Comparison of ENCODE assay signal across 13 cellular contexts in the genomic region with DNA sequence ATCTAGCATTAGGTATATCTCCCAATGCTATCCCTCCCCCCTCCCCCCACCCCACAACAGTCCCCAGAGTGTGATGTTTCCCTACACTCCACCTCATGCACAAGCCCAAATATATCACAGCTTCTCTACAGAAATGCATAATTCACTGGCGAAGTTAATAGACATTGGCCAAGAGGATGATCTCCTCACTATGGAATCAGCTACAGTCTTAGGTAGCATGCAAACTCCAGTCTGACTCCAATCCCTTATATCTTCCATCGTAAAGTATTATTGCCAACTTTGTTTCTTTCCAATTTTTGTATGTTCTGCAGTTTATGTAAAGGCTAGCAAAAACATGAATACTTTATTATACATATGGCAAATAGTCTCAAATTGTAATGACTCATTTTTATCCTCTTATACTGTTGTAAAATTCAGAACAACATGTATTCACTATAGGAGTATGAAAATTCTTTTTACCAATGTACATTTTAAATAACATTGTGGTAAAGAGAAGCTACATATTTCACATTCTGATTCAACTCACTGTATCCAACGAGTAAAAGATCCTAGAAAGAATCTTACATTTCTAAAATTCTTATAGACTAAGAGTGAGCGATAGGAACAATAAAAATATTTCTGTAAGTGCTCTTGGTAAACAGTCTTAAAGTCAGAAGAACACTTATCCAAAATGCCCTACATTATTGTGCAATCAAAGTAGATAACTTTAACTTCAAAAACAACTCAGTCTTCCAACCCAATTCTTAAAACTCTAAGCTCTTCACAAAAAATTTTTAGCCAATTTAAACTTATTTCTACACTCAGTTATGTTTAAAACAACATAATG. TPM values are rescaled to one million over a fixed set of nuclear protein-coding genes. Genes with fewer than 3 reads are reported as not detected.
DNase-seq lines count a peak whose midpoint lies in the region; ATAC-seq and TF ChIP-seq lines count a peak whose summit lies in the region.
"Had no signal": no experiment of that assay in that cellular context is flagged by ENCODE, and none has a peak within 500 bp of the region (broad histone marks: within the 10 kb centered on the region; RNA-seq: fewer than 3 reads in every experiment).

No MANE protein-coding gene starts in this region.

- DNase-seq in SK-N-MC (ENCODE audit: low read depth, low spot score) (peak; percentile 8), fibroblast of mammary gland (ENCODE audit: low read depth) (peak; percentile 38), thyroid gland (no peak), body of pancreas (no peak), NCI-H226 (no peak)
- no peak for DNase-seq in stimulated activated CD4-positive, alpha-beta T cell treated with anti-CD3 and anti-CD28 coated beads, Interleukin-4, amount 100 ng/mL, for 24 hours
- DNase-seq: activated CD4-positive, alpha-beta T cell treated with anti-CD3 and anti-CD28 coated beads for 4 hours; KBM-7; NCI-H2081; T-cell had no signal

- intact Hi-C loops in thyroid gland (cut with DNase I) = no loop called here
- intact Hi-C loops in body of pancreas (cut with DNase I) = no loop called here

- no peak for ATAC-seq in body of pancreas
- no peak for ATAC-seq in GM21528 (IDR thresholded peaks at IDR 0.05; ENCODE audit: low FRiP score, unreplicated experiment)
- ATAC-seq: T-cell had no signal

- no peak for TF ChIP-seq CTCF in fibroblast of mammary gland (conservative IDR thresholded peaks at IDR 0.05; ENCODE audit: control insufficient read depth, insufficient read depth, low read depth, low read length)
- TF ChIP-seq CTCF in thyroid gland (IDR thresholded peaks at IDR 0.05) = no peak
- TF ChIP-seq CTCF in body of pancreas (IDR thresholded peaks at IDR 0.05) = no peak

- H3K36me3 ChIP-seq in SK-N-MC (ENCODE audit: insufficient read depth, low read length) = no peaks in the 10 kb centered on the region
- no peaks in the 10 kb centered on the region for H3K36me3 ChIP-seq in mucosa of rectum (ENCODE audit: control insufficient read depth in 2 of 2, insufficient read depth in 2 of 2, low read length in 2 of 2)
- no peaks in the 10 kb centered on the region for H3K36me3 ChIP-seq in thyroid gland
- no peaks in the 10 kb centered on the region for H3K36me3 ChIP-seq in body of pancreas (replicated peaks in 1 of 2; ENCODE audit: insufficient read depth in 1 of 2, low read depth in 2 of 2)

- H3K9ac ChIP-seq in SK-N-MC (ENCODE audit: insufficient read length) (no peak overlapping the region), mucosa of rectum (ENCODE audit: low read depth in 1 of 2, low read length in 2 of 2) (no peak overlapping the region)

- H3K27me3 ChIP-seq in mucosa of rectum (ENCODE audit: control insufficient read depth in 2 of 2, insufficient read depth in 2 of 2, low read length in 2 of 2) (no peaks in the 10 kb centered on the region), thyroid gland (no peaks in the 10 kb centered on the region), body of pancreas (no peaks in the 10 kb centered on the region)

- WGBS in thyroid gland, 2 donors = 54 to 56% methylated on average over 4 of the region's 4 CpGs
- WGBS in body of pancreas, 2 donors = 77 to 79% methylated on average over 4 of the region's 4 CpGs

- H3K4me3 ChIP-seq in SK-N-MC (no peak overlapping the region), fibroblast of mammary gland (ENCODE audit: control insufficient read depth, low read depth, low read length) (peak overlapping the region; percentile 43), mucosa of rectum (ENCODE audit: low read length in 2 of 2) (peak overlapping the region; percentile 1 to 4), thyroid gland (replicated peaks in 1 of 3) (peak overlapping the region in 1 of 3 donors; percentile 9), body of pancreas (no peak overlapping the region)

- TF ChIP-seq POLR2A in thyroid gland (IDR thresholded peaks at IDR 0.05) (no peak), body of pancreas (IDR thresholded peaks at IDR 0.05) (no peak)

- no peaks in the 10 kb centered on the region for H3K4me1 ChIP-seq in mucosa of rectum (ENCODE audit: control insufficient read depth in 2 of 2, insufficient read depth in 2 of 2, low read length in 2 of 2)
- peaks cover 0 to 4% of the 10 kb centered on the region in 2 donors for H3K4me1 ChIP-seq in thyroid gland
- peaks cover 6% of the 10 kb centered on the region for H3K4me1 ChIP-seq in body of pancreas

- H3K9me3 ChIP-seq in SK-N-MC (ENCODE audit: low read depth, low read length) = no peaks in the 10 kb centered on the region
- no peaks in the 10 kb centered on the region for H3K9me3 ChIP-seq in mucosa of rectum (ENCODE audit: control insufficient read depth in 2 of 2, low read length in 2 of 2)
- no peaks in the 10 kb centered on the region for H3K9me3 ChIP-seq in thyroid gland
- H3K9me3 ChIP-seq in body of pancreas = peaks cover 0 to under 1% (median 0%) of the 10 kb centered on the region in 3 donors

- H3K27ac ChIP-seq in SK-N-MC (peak overlapping the region; percentile 47), mucosa of rectum (ENCODE audit: low read depth in 2 of 2, low read length in 2 of 2) (no peak overlapping the region), thyroid gland (peak overlapping the region; percentile 25 to 45 (median 44)), body of pancreas (no peak overlapping the region)

RNA-seq across cellular contexts. Expression of a gene that starts 0.8 kb away (rescaled TPM):
- total RNA-seq in thyroid gland = 10 to 100 TPM; 26.1 to 95.4 (median 56.1) TPM
- 10 to 100 TPM; 10.4 to 16.8 TPM for total RNA-seq in body of pancreas
- total RNA-seq: renal cortical epithelial cell had no signal

Comparison
In these comparisons a context has a peak if more than half of its experiments do, and no peak if none do; other contexts are left out.
1. DNase-seq: peak in SK-N-MC (single experiment) and fibroblast of mammary gland (single experiment); none in thyroid gland (0 of 2), body of pancreas (0 of 4), stimulated activated CD4-positive, alpha-beta T cell treated with anti-CD3 and anti-CD28 coated beads, Interleukin-4, amount 100 ng/mL, for 24 hours (single experiment) and NCI-H226 (single experiment).
2. H3K27ac ChIP-seq: peak in SK-N-MC (single experiment) and thyroid gland (3 of 3); none in mucosa of rectum (0 of 2) and body of pancreas (0 of 4).
3. H3K4me3 ChIP-seq: peak in fibroblast of mammary gland (single experiment) and mucosa of rectum (2 of 2); none in SK-N-MC (single experiment) and body of pancreas (0 of 2).